Comparison of ENCODE assay signal across 8 cellular contexts in genomic region chr21:44802396-44803153, GRCh38. TPM values are rescaled to one million over a fixed set of nuclear protein-coding genes. Genes with fewer than 3 reads are reported as not detected.
DNase-seq lines count a peak whose midpoint lies in the region; ATAC-seq and TF ChIP-seq lines count a peak whose summit lies in the region.

No MANE protein-coding gene starts in this region.

- intact Hi-C loops in CD4-positive, alpha-beta memory T cell (cut with micrococcal nuclease), result loop anchor here (10.0 kb wide), 1 partner anchor 272 kb away; the partner anchor contains the start of gene ADARB1
- intact Hi-C loops in psoas muscle (cut with DNase I), result loop anchor here in 1 of 2 donors (1.0 to 5.0 kb wide), 3 partner anchors 14 to 130 kb away; partner anchors contain the start of gene PTTG1IP

- peak overlapping the region; percentile 57 for H3K27ac ChIP-seq in CD4-positive, alpha-beta memory T cell (ENCODE audit: low read depth, low read length)
- H3K27ac ChIP-seq in psoas muscle, result peak overlapping the region; percentile 91

- peaks cover 22 to 49% of the 10 kb centered on the region in 2 donors for H3K36me3 Mint-ChIP-seq in CD4-positive, alpha-beta memory T cell

- H3K4me1 ChIP-seq in CD4-positive, alpha-beta memory T cell (ENCODE audit: insufficient read depth, low read length), result peaks cover 30% of the 10 kb centered on the region
- H3K4me1 ChIP-seq in HAP-1, result peaks cover 8% of the 10 kb centered on the region
- peaks cover 18% of the 10 kb centered on the region for H3K4me1 ChIP-seq in psoas muscle

- H3K4me1 Mint-ChIP-seq in CD4-positive, alpha-beta memory T cell, result peaks cover 29 to 47% (median 38%) of the 10 kb centered on the region in 4 donors

- DNase-seq in CD4-positive, alpha-beta memory T cell, result no peak
- DNase-seq in HAP-1 (ENCODE audit: low spot score in 2 of 2) (peak; percentile 29 to 61), SW480 (ENCODE audit: low spot score) (peak; percentile 40), fibroblast of villous mesenchyme (ENCODE audit: low read depth) (no peak), psoas muscle (no peak), 8988T (no peak)
- DNase-seq in NK-92 treated with Interleukin-12 subunit alpha and Interleukin-12 subunit beta, amount 100 ng/mL, for 24 hours (lab: John Stamatoyannopoulos, UW), result no peak
- DNase-seq in activated CD4-positive, alpha-beta T cell treated with anti-CD3 and anti-CD28 coated beads for 1 hour, result no peak

- peaks cover 17% of the 10 kb centered on the region for H3K36me3 ChIP-seq in CD4-positive, alpha-beta memory T cell (ENCODE audit: insufficient read depth, low read length)
- H3K36me3 ChIP-seq in HAP-1 (replicated peaks) (peaks cover 57% of the 10 kb centered on the region), psoas muscle (ENCODE audit: insufficient read depth in 1 of 2, low read depth in 1 of 2) (peaks cover 3 to 54% of the 10 kb centered on the region in 2 donors)

- no peaks in the 10 kb centered on the region for H3K27me3 Mint-ChIP-seq in CD4-positive, alpha-beta memory T cell

- H3K9me3 Mint-ChIP-seq in CD4-positive, alpha-beta memory T cell, result peaks cover 0 to 2% (median 0%) of the 10 kb centered on the region in 8 donors

- H3K27me3 ChIP-seq in CD4-positive, alpha-beta memory T cell (ENCODE audit: insufficient read depth, low read length), result no peaks in the 10 kb centered on the region
- no peaks in the 10 kb centered on the region for H3K27me3 ChIP-seq in HAP-1 (ENCODE audit: low read depth)
- H3K27me3 ChIP-seq in psoas muscle (ENCODE audit: insufficient read depth in 3 of 3, low read length in 2 of 3), result no peaks in the 10 kb centered on the region

- H3K9me3 ChIP-seq in CD4-positive, alpha-beta memory T cell (ENCODE audit: control insufficient read depth in 1 of 2, low read length in 2 of 2), result no peaks in the 10 kb centered on the region
- H3K9me3 ChIP-seq in HAP-1 (no peaks in the 10 kb centered on the region; the same call in 1 of the 2 replicates), psoas muscle (no peaks in the 10 kb centered on the region)

- POLR2A ChIA-PET in CD4-positive, alpha-beta memory T cell (lab: Charles Lee; ENCODE audit: partially characterized antibody), result interaction anchor here (1.2 to 5.6 kb wide), 17 partner anchors 9 to 502 kb away, joined by 3 to 82 read pairs (median 7); partner anchors contain the start of genes ITGB2, PTTG1IP, SLX9 and SUMO3

- no peak for TF ChIP-seq CTCF in fibroblast of villous mesenchyme (IDR thresholded peaks at IDR 0.05; ENCODE audit: insufficient read depth, low read depth, low read length)
- no peak for TF ChIP-seq CTCF in psoas muscle (IDR thresholded peaks at IDR 0.05)

- H3K4me3 ChIP-seq in CD4-positive, alpha-beta memory T cell (ENCODE audit: low read length in 2 of 2), result peak overlapping the region; percentile 48 to 84
- H3K4me3 ChIP-seq in HAP-1 (peak overlapping the region; percentile 70), fibroblast of villous mesenchyme (ENCODE audit: low read depth, low read length) (peak overlapping the region; percentile 92), psoas muscle (peak overlapping the region; percentile 86)

- CTCF ChIA-PET in CD4-positive, alpha-beta memory T cell (lab: Charles Lee; ENCODE audit: partially characterized antibody), result interaction anchor here (1.1 to 5.6 kb wide), 13 partner anchors 9 to 322 kb away, joined by 3 to 82 read pairs (median 12); partner anchors contain the start of gene PTTG1IP

- in situ Hi-C loops in HAP-1 (cut with MboI; ENCODE audit: low sequenced_read_pairs), result no loop called here

- peak in 2 of 4 donors; percentile 10 to 15 for ATAC-seq in psoas muscle

- WGBS in psoas muscle, 3 donors, result 17 to 18% (median 17%) methylated on average over 32 of the region's 32 CpGs

- peak overlapping the region; percentile 53 to 91 (median 86) for H3K27ac Mint-ChIP-seq in CD4-positive, alpha-beta memory T cell

- H3K4me3 Mint-ChIP-seq in CD4-positive, alpha-beta memory T cell, result peak overlapping the region; percentile 86 to 91 (median 90)

RNA-seq across cellular contexts. Expression of gene UBE2G2, which starts 1.0 kb away (rescaled TPM):
- 100 to 1,000 TPM; 125 to 131 TPM for total RNA-seq in CD4-positive, alpha-beta memory T cell
- polyA plus RNA-seq in CD4-positive, alpha-beta memory T cell, result 10 to 100 TPM; 51.8 to 65.9 TPM
- total RNA-seq in fibroblast of villous mesenchyme (86.7 and 88.5 TPM in 2 replicates), psoas muscle (10 to 100 TPM; 64.9 to 93.8 (median 81.7) TPM)
- 10 to 100 TPM; 39.0 to 72.8 (median 55.3) TPM for polyA plus RNA-seq in psoas muscle

RNA-seq across cellular contexts. Expression of gene SUMO3, which starts 15.3 kb away (rescaled TPM):
- 10 to 100 TPM; 36.3 to 37.3 TPM for total RNA-seq in CD4-positive, alpha-beta memory T cell
- polyA plus RNA-seq in CD4-positive, alpha-beta memory T cell, result 10 to 100 TPM; 74.9 to 99.7 TPM
- 81.5 and 102 TPM in 2 replicates for total RNA-seq in fibroblast of villous mesenchyme
- 10 to 100 TPM; 50.2 to 78.7 (median 65.6) TPM for total RNA-seq in psoas muscle
- 10 to 100 TPM; 38.6 to 86.6 (median 58.7) TPM for polyA plus RNA-seq in psoas muscle

Comparison
In these comparisons a context has a peak if more than half of its experiments do, and no peak if none do; other contexts are left out.
1. DNase-seq: peak in HAP-1 (2 of 2) and SW480 (single experiment); none in CD4-positive, alpha-beta memory T cell (0 of 5), fibroblast of villous mesenchyme (single experiment), psoas muscle (0 of 2), NK-92 treated with Interleukin-12 subunit alpha and Interleukin-12 subunit beta, amount 100 ng/mL, for 24 hours (single experiment), activated CD4-positive, alpha-beta T cell treated with anti-CD3 and anti-CD28 coated beads for 1 hour (single experiment) and 8988T (single experiment).
2. Peak in every context shown above with its lines, with median percentiles within 50 percentile points of each other: H3K4me3 ChIP-seq.